ENCODE assay signal across 8 cellular contexts in genomic region chr17:1398028-1398427, GRCh38. TPM values are rescaled to one million over a fixed set of nuclear protein-coding genes. Genes with fewer than 3 reads are reported as not detected.
DNase-seq lines count a peak whose midpoint lies in the region; ATAC-seq and TF ChIP-seq lines count a peak whose summit lies in the region.

No MANE protein-coding gene starts in this region.

- H3K36me3 ChIP-seq in heart right ventricle (peaks cover 0 to 18% (median 0%) of the 10 kb centered on the region in 9 donors), mesendoderm (ENCODE audit: control insufficient read depth, insufficient read depth, low read length) (no peaks in the 10 kb centered on the region), vagina (no peaks in the 10 kb centered on the region)

- H2AK5ac ChIP-seq in mesendoderm (ENCODE audit: low read length), result no peak overlapping the region

- peak overlapping the region; percentile 100 for H3K9ac ChIP-seq in mesendoderm (ENCODE audit: low read length)

- peak overlapping the region in 9 of 10 donors; percentile 1 to 97 (median 97) for H3K27ac ChIP-seq in heart right ventricle
- no peak overlapping the region for H3K27ac ChIP-seq in mesendoderm (ENCODE audit: low read depth, low read length)
- H3K27ac ChIP-seq in vagina, result peak overlapping the region; percentile 94

- H3K4me3 ChIP-seq in heart right ventricle, result peak overlapping the region in 9 of 10 donors; percentile 67 to 94 (median 78)
- peak overlapping the region; percentile 99 for H3K4me3 ChIP-seq in astrocyte of the spinal cord (ENCODE audit: low read depth, low read length)
- no peak overlapping the region for H3K4me3 ChIP-seq in mesendoderm (ENCODE audit: low read length)
- H3K4me3 ChIP-seq in vagina, result peak overlapping the region; percentile 71 to 79

- no peak for ATAC-seq in heart right ventricle
- no peak for ATAC-seq in Right ventricle myocardium inferior
- no peak for ATAC-seq in GM21717 (IDR thresholded peaks at IDR 0.05; ENCODE audit: unreplicated experiment)
- no peak for ATAC-seq in HG03280 (IDR thresholded peaks at IDR 0.05; ENCODE audit: unreplicated experiment)
- ATAC-seq in GM18511 (IDR thresholded peaks at IDR 0.05; ENCODE audit: unreplicated experiment), result no peak

- H3K9me3 ChIP-seq in heart right ventricle (no peaks in the 10 kb centered on the region), vagina (no peaks in the 10 kb centered on the region)

- 6 to 7% methylated on average over 2 of the region's 2 CpGs for WGBS in heart right ventricle, 2 donors
- no CpG with 5 or more reads among the region's 2 CpGs for WGBS in mesendoderm (ENCODE audit: extremely low coverage, insufficient coverage, low lambda C conversion rate)

- no peak for TF ChIP-seq CTCF in heart right ventricle (IDR thresholded peaks at IDR 0.05)
- TF ChIP-seq CTCF in astrocyte of the spinal cord (IDR thresholded peaks at IDR 0.05; ENCODE audit: low read depth, low read length), result no peak
- TF ChIP-seq CTCF in vagina (IDR thresholded peaks at IDR 0.05), result no peak

- H3K79me1 ChIP-seq in mesendoderm (ENCODE audit: low read length), result no peaks in the 10 kb centered on the region

- peak overlapping the region; percentile 38 for H3K4me2 ChIP-seq in mesendoderm (ENCODE audit: low read length)

- H3K4me1 ChIP-seq in heart right ventricle (peaks cover 9 to 64% (median 61%) of the 10 kb centered on the region in 9 donors), mesendoderm (ENCODE audit: control insufficient read depth, low read depth, low read length) (peaks cover 3% of the 10 kb centered on the region), vagina (peaks cover 63% of the 10 kb centered on the region)

- H3K18ac ChIP-seq in mesendoderm (ENCODE audit: low read length), result no peak overlapping the region

- no peak for DNase-seq in heart right ventricle
- no peak for DNase-seq in Right ventricle myocardium inferior (ENCODE audit: missing footprints)
- DNase-seq in astrocyte of the spinal cord (ENCODE audit: low read depth, low spot score), result no peak
- DNase-seq in mesendoderm, result no peak
- DNase-seq in vagina (ENCODE audit: extremely low spot score in 2 of 2), result no peak

- H3K4ac ChIP-seq in mesendoderm (ENCODE audit: low read depth, low read length), result no peak overlapping the region

- H4K5ac ChIP-seq in mesendoderm (ENCODE audit: low read length), result no peak overlapping the region

- intact Hi-C loops in heart right ventricle (cut with DNase I) (loop anchor here in 4 of 10 donors (5.0 to 10.0 kb wide), 3 partner anchors 36 to 59 kb away; partner anchors contain the start of gene CRK (in 2 of the 4)), Right ventricle myocardium inferior (cut with DNase I) (loop anchor here (5.0 kb wide), 1 partner anchor 36 kb away; no protein-coding TSS in a partner anchor), vagina (cut with DNase I) (no loop called here)

- in situ Hi-C loops in astrocyte of the spinal cord (cut with HindIII; ENCODE audit: low sequenced_read_pairs), result no loop called here

- H3K27me3 ChIP-seq in heart right ventricle (no peaks in the 10 kb centered on the region), mesendoderm (ENCODE audit: insufficient read depth, low read length, poor library complexity) (no peaks in the 10 kb centered on the region), vagina (no peaks in the 10 kb centered on the region)

- H3K23ac ChIP-seq in mesendoderm (ENCODE audit: low read length), result no peak overlapping the region

- H3K56ac ChIP-seq in mesendoderm (ENCODE audit: low read length), result peak overlapping the region; percentile 100

- H2BK5ac ChIP-seq in mesendoderm (ENCODE audit: low read length), result no peak overlapping the region

- no peak overlapping the region for H2BK120ac ChIP-seq in mesendoderm (ENCODE audit: low read depth, low read length)

- no peak for TF ChIP-seq POLR2A in vagina (IDR thresholded peaks at IDR 0.05)

- H3K79me2 ChIP-seq in mesendoderm (ENCODE audit: control insufficient read depth, insufficient read depth, low read length), result peaks cover 68% of the 10 kb centered on the region

- H4K8ac ChIP-seq in mesendoderm (ENCODE audit: low read depth, low read length), result no peak overlapping the region

- no peak overlapping the region for H2BK15ac ChIP-seq in mesendoderm (replicated peaks; ENCODE audit: low read depth)

RNA-seq across cellular contexts. Expression of gene YWHAE, which starts 2.0 kb away (rescaled TPM):
- 100 to 1,000 TPM; 600 to 791 (median 620) TPM for total RNA-seq in heart right ventricle
- 100 to 1,000 TPM; 478 to 505 TPM for polyA plus RNA-seq in heart right ventricle
- 640 TPM for total RNA-seq in Right ventricle myocardium inferior
- polyA plus RNA-seq in mesendoderm (2013, experiment 1 of 2), result 891 TPM
- polyA plus RNA-seq in mesendoderm (2013, experiment 2 of 2), result 875 TPM
- total RNA-seq in vagina, result 487 TPM

RNA-seq across cellular contexts. Expression of gene CRK, which starts 58.0 kb away (rescaled TPM):
- total RNA-seq in heart right ventricle (10 to 100 TPM; 30.4 to 47.5 (median 37.9) TPM), Right ventricle myocardium inferior (43.9 TPM), vagina (57.5 TPM)
- 10 to 100 TPM; 22.2 to 29.4 TPM for polyA plus RNA-seq in heart right ventricle
- polyA plus RNA-seq in mesendoderm (2013, experiment 1 of 2), result 39.1 TPM
- polyA plus RNA-seq in mesendoderm (2013, experiment 2 of 2), result 39.0 TPM
